Comparison of ENCODE assay signal across 8 cellular contexts in the genomic region with DNA sequence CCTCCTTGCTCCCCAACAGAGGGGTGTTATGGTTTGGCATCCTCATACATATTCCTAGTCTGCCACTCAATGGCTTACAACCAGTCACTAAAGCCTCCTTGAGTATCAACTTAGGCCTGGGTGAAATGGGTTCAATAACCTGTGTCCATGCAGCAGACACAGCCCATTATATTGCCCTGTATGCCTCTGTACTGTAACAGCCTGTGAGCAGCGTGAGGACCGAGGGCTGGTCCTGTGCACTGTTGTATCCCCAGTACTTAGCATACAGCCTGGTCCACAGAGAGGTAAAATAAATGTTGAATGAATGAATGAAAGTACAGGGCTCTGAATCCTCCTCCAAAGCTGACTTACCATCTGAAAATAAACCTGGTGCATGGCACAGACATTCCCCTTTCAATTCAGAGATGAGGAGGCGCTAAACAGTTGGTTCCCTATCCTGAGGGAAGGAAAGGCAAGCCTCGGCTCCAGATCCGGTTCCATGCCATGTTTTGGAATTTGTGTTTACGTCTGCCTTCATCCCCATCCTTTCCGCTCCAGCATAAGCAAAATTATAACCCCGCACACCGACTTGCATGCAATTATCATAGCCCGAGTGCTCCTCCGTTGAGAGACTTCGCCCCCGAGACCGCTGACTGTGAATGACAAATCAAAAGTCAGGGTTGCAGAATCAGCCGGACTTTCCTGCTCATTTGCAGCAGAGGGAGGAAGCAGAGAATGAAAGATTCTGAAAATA. TPM values are rescaled to one million over a fixed set of nuclear protein-coding genes. Genes with fewer than 3 reads are reported as not detected.
DNase-seq lines count a peak whose midpoint lies in the region; ATAC-seq and TF ChIP-seq lines count a peak whose summit lies in the region.
"Had no signal": no experiment of that assay in that cellular context is flagged by ENCODE, and none has a peak within 500 bp of the region (broad histone marks: within the 10 kb centered on the region; RNA-seq: fewer than 3 reads in every experiment).

No MANE protein-coding gene starts in this region.

- POLR2A ChIA-PET in PC-3 (lab: Charles Lee; ENCODE audit: unreplicated experiment), result interaction anchor here (0.7 kb wide), 1 partner anchor 563 kb away, joined by 3 read pairs; no protein-coding TSS in a partner anchor

- no peaks in the 10 kb centered on the region for H4K20me1 ChIP-seq in PC-3 (ENCODE audit: low read length)

- DNase-seq in NCI-H446 treated with DMSO at 0.1 percent for 48 hours (lab: John Stamatoyannopoulos, UW), result peak; percentile 56
- peak; percentile 96 for DNase-seq in cerebellar cortex (ENCODE audit: low spot score)
- DNase-seq in stomach, result no peak
- no peak for DNase-seq in PC-3

- no peak overlapping the region for H3K4me2 ChIP-seq in PC-3 (ENCODE audit: low read length)

- peak overlapping the region; percentile 41 for H3K9ac ChIP-seq in ES-I3 (ENCODE audit: low read depth, low read length)
- H3K9ac ChIP-seq in PC-3 (ENCODE audit: low read length), result no peak overlapping the region

- TF ChIP-seq CTCF in stomach (IDR thresholded peaks at IDR 0.05) (no peak), PC-3 (conservative IDR thresholded peaks at IDR 0.05; ENCODE audit: low read depth, low read length) (no peak)

- no peak for ATAC-seq in HG03097 (IDR thresholded peaks at IDR 0.05; ENCODE audit: low FRiP score, unreplicated experiment)
- no peak for ATAC-seq in PC-3

- no peak overlapping the region for H2AFZ ChIP-seq in PC-3 (ENCODE audit: low read length)

- no peaks in the 10 kb centered on the region for H3K9me2 ChIP-seq in PC-3 (replicated peaks; ENCODE audit: low read length)

- CTCF ChIA-PET in PC-3 (lab: Charles Lee), result no interaction called here

- H3K27me3 ChIP-seq in layer of hippocampus (ENCODE audit: control insufficient read depth, insufficient read depth, low read length) (no peaks in the 10 kb centered on the region), stomach (peaks cover 0 to 8% (median 6%) of the 10 kb centered on the region in 3 donors), PC-3 (ENCODE audit: low read length) (no peaks in the 10 kb centered on the region)

- H3K4me3 ChIP-seq in stomach (peak overlapping the region; percentile 12 to 70 (median 26)), PC-3 (ENCODE audit: low read length) (no peak overlapping the region)
- H3K4me3 ChIP-seq: SJSA1 had no signal

- no peak for TF ChIP-seq EP300 in stomach (IDR thresholded peaks at IDR 0.05)

- H3K27ac ChIP-seq in layer of hippocampus (ENCODE audit: low read depth, low read length), result peak overlapping the region; percentile 42
- H3K27ac ChIP-seq in stomach, result no peak overlapping the region
- H3K27ac ChIP-seq in PC-3 (ENCODE audit: low read length), result no peak overlapping the region
- H3K27ac ChIP-seq: SJSA1 had no signal

- H3K9me3 ChIP-seq in ES-I3 (ENCODE audit: control insufficient read depth, insufficient read depth, low read length) (no peaks in the 10 kb centered on the region), stomach (no peaks in the 10 kb centered on the region), PC-3 (ENCODE audit: low read length) (no peaks in the 10 kb centered on the region)
- H3K9me3 ChIP-seq: SJSA1 had no signal

- no peaks in the 10 kb centered on the region for H3K79me2 ChIP-seq in PC-3 (ENCODE audit: low read length)

- BruUV-seq in PC-3 (replicated peaks; lab: Mats Ljungman, UMichigan), result no TSS peak

- no peaks in the 10 kb centered on the region for H3F3A ChIP-seq in PC-3 (ENCODE audit: low read length, unreplicated experiment)

- H3K36me3 ChIP-seq in ES-I3 (ENCODE audit: insufficient read depth, low read length), result no peaks in the 10 kb centered on the region
- H3K36me3 ChIP-seq in stomach, result no peaks in the 10 kb centered on the region
- H3K36me3 ChIP-seq in PC-3 (ENCODE audit: low read depth, low read length), result no peaks in the 10 kb centered on the region
- H3K36me3 ChIP-seq: SJSA1 had no signal

- 17 to 23% (median 22%) methylated on average over 15 of the region's 15 CpGs for WGBS in stomach, 5 donors

- intact Hi-C loops in stomach (cut with DNase I; ENCODE audit: low total_unique reads) (no loop called here), PC-3 (cut with micrococcal nuclease) (no loop called here)

- H3K4me1 ChIP-seq in ES-I3 (ENCODE audit: insufficient read depth, low read length) (peaks cover 16% of the 10 kb centered on the region; the same call in 1 of the 2 replicates), stomach (peaks cover 7 to 23% (median 18%) of the 10 kb centered on the region in 4 donors), PC-3 (ENCODE audit: insufficient read depth, low read length) (peaks cover 16% of the 10 kb centered on the region)
- H3K4me1 ChIP-seq: SJSA1 had no signal

- no peak for TF ChIP-seq POLR2A in stomach (IDR thresholded peaks at IDR 0.05)

RNA-seq across cellular contexts. Expression of a gene that starts 45.0 kb away (rescaled TPM):
- 1 to 10 TPM in 2 of 5 donors, under 1 TPM in 2, not detected in 1; under 0.01 to 7.5 (median 3.2) TPM for total RNA-seq in stomach
- under 1 TPM; 0.45 to 0.92 (median 0.68) TPM for polyA plus RNA-seq in stomach
- 3.0 and 7.3 TPM in 2 replicates for total RNA-seq in PC-3 (2014; rRNA removed)

Comparison
In these comparisons a context has a peak if more than half of its experiments do, and no peak if none do; other contexts are left out.
1. DNase-seq: peak in NCI-H446 treated with DMSO at 0.1 percent for 48 hours (single experiment) and cerebellar cortex (single experiment); none in stomach (single experiment) and PC-3 (single experiment).